2 cellular contexts compared by ENCODE assay signal in genomic region chr13:52850396-52851152, GRCh38.
TF ChIP-seq lines count a peak whose summit lies in the region.

No MANE protein-coding gene starts in this region.

TF ChIP-seq in HCT116, 20 proteins besides CTCF, POLR2A, EP300 and RAD21 (continued from another document):
- TF ChIP-seq TCF7L2 (IDR thresholded peaks at IDR 0.05; ENCODE audit: borderline replicate concordance, extremely low read depth, insufficient read depth, insufficient read length), result no peak
- no peak for TF ChIP-seq YY1 (IDR thresholded peaks at IDR 0.05; ENCODE audit: extremely low read depth, insufficient replicate concordance, low read depth, low read length)
- no peak for TF ChIP-seq ZBTB33 (IDR thresholded peaks at IDR 0.05; ENCODE audit: extremely low read depth, insufficient replicate concordance, low read length)
- TF ChIP-seq ATF3 (IDR thresholded peaks at IDR 0.05), result no peak

TF ChIP-seq in WTC11, 78 proteins besides CTCF, POLR2A, EP300 and RAD21 (continued from another document and continues in another):
- TF ChIP-seq PRDM15 (CRISPR knock-in tag; IDR thresholded peaks at IDR 0.05) (peak; percentile 65), AFF4 (CRISPR knock-in tag; IDR thresholded peaks at IDR 0.05; ENCODE audit: borderline replicate concordance) (peak; percentile 91; the same call in 1 of the 2 replicates), SMAD4 (CRISPR knock-in tag; IDR thresholded peaks at IDR 0.05) (peak; percentile 75; the same call in 1 of the 2 replicates), NFE2L1 (CRISPR knock-in tag; IDR thresholded peaks at IDR 0.05) (peak; percentile 91), GABPB1 (CRISPR knock-in tag; IDR thresholded peaks at IDR 0.05) (peak; percentile 80), USF2 (CRISPR knock-in tag; IDR thresholded peaks at IDR 0.05) (peak; percentile 51), TEAD4 (CRISPR knock-in tag; IDR thresholded peaks at IDR 0.05) (peak; percentile 72; the same call in 1 of the 2 replicates), ZNF396 (CRISPR knock-in tag; IDR thresholded peaks at IDR 0.05; ENCODE audit: borderline replicate concordance) (no peak), MYBL2 (CRISPR knock-in tag; IDR thresholded peaks at IDR 0.05) (peak; percentile 90; the same call in 1 of the 2 replicates), SOX15 (CRISPR knock-in tag; IDR thresholded peaks at IDR 0.05) (no peak), E2F1 (CRISPR knock-in tag; IDR thresholded peaks at IDR 0.05) (peak; percentile 77; the same call in 1 of the 2 replicates), ZNF232 (CRISPR knock-in tag; IDR thresholded peaks at IDR 0.05) (peak; percentile 99), ELF4 (CRISPR knock-in tag; IDR thresholded peaks at IDR 0.05; ENCODE audit: low read depth) (0 out of 2 replicates have a peak, but pooled peaks have one; percentile 35), IRF1 (CRISPR knock-in tag; IDR thresholded peaks at IDR 0.05) (peak; percentile 85), ZNF281 (CRISPR knock-in tag; IDR thresholded peaks at IDR 0.05) (peak; percentile 82; the same call in 1 of the 2 replicates), ZNF263 (CRISPR knock-in tag; IDR thresholded peaks at IDR 0.05; ENCODE audit: low read depth) (0 out of 2 replicates have a peak, but pooled peaks have one; percentile 21), SMAD3 (CRISPR knock-in tag; IDR thresholded peaks at IDR 0.05; ENCODE audit: borderline replicate concordance) (peak; percentile 95), ZNF138 (CRISPR knock-in tag; conservative IDR thresholded peaks at IDR 0.05) (peak; percentile 79), JAZF1 (CRISPR knock-in tag; IDR thresholded peaks at IDR 0.05) (no peak), OVOL2 (CRISPR knock-in tag; IDR thresholded peaks at IDR 0.05; ENCODE audit: borderline replicate concordance) (no peak), HMGA2 (CRISPR knock-in tag; IDR thresholded peaks at IDR 0.05) (no peak), CBFB (CRISPR knock-in tag; IDR thresholded peaks at IDR 0.05; ENCODE audit: low read depth) (0 out of 2 replicates have a peak, but pooled peaks have one; percentile 61), FOXP4 (CRISPR knock-in tag; IDR thresholded peaks at IDR 0.05) (peak; percentile 97), ZBTB43 (CRISPR knock-in tag; IDR thresholded peaks at IDR 0.05) (peak; percentile 95), ESRRA (CRISPR knock-in tag; IDR thresholded peaks at IDR 0.05; ENCODE audit: borderline replicate concordance) (peak; percentile 94), KAT7 (CRISPR knock-in tag; IDR thresholded peaks at IDR 0.05; ENCODE audit: borderline replicate concordance) (peak; percentile 96; the same call in 1 of the 2 replicates), ZBTB21 (CRISPR knock-in tag; IDR thresholded peaks at IDR 0.05; ENCODE audit: borderline replicate concordance) (peak; percentile 79), TP53 (CRISPR knock-in tag; IDR thresholded peaks at IDR 0.05) (peak; percentile 89), STAT6 (CRISPR knock-in tag; conservative IDR thresholded peaks at IDR 0.05; ENCODE audit: low read depth) (no peak), ZNF425 (CRISPR knock-in tag; conservative IDR thresholded peaks at IDR 0.05) (no peak)
